1 cellular context compared by ENCODE assay signal in the genomic region with DNA sequence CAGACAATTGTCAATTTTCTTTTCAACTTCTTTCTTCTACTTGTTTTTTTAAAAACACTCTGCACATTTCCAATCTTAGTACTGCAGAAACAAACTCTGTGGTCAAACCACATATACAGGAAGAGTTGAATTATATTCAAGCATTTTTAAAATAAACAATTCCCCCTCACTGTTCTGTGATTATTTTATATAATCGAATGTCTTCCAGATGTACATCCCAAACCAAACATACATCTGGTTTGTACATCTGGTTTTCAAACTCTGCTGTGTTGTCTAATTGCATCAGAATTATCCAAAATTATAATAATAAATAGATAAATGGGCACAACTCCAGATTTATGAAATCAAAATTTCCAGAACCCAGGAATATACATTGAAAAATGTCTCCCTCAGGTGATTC.
TF ChIP-seq lines count a peak whose summit lies in the region.

No MANE protein-coding gene starts in this region.

TF ChIP-seq in SK-N-SH, 30 proteins besides CTCF, POLR2A, EP300 and RAD21 (continued from another document):
- TF ChIP-seq, protein P1, sequence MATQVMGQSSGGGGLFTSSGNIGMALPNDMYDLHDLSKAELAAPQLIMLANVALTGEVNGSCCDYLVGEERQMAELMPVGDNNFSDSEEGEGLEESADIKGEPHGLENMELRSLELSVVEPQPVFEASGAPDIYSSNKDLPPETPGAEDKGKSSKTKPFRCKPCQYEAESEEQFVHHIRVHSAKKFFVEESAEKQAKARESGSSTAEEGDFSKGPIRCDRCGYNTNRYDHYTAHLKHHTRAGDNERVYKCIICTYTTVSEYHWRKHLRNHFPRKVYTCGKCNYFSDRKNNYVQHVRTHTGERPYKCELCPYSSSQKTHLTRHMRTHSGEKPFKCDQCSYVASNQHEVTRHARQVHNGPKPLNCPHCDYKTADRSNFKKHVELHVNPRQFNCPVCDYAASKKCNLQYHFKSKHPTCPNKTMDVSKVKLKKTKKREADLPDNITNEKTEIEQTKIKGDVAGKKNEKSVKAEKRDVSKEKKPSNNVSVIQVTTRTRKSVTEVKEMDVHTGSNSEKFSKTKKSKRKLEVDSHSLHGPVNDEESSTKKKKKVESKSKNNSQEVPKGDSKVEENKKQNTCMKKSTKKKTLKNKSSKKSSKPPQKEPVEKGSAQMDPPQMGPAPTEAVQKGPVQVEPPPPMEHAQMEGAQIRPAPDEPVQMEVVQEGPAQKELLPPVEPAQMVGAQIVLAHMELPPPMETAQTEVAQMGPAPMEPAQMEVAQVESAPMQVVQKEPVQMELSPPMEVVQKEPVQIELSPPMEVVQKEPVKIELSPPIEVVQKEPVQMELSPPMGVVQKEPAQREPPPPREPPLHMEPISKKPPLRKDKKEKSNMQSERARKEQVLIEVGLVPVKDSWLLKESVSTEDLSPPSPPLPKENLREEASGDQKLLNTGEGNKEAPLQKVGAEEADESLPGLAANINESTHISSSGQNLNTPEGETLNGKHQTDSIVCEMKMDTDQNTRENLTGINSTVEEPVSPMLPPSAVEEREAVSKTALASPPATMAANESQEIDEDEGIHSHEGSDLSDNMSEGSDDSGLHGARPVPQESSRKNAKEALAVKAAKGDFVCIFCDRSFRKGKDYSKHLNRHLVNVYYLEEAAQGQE (IDR thresholded peaks at IDR 0.05; ENCODE audit: low read depth, low read length): no peak
- TF ChIP-seq NRF1 (IDR thresholded peaks at IDR 0.05; ENCODE audit: low read depth, low read length) (no peak), ELF1 (IDR thresholded peaks at IDR 0.05) (no peak), FOXM1 (IDR thresholded peaks at IDR 0.05; ENCODE audit: low read depth) (no peak), TAF1 (IDR thresholded peaks at IDR 0.05; ENCODE audit: borderline replicate concordance, low read depth, low read length) (no peak)
- TF ChIP-seq, protein P2, sequence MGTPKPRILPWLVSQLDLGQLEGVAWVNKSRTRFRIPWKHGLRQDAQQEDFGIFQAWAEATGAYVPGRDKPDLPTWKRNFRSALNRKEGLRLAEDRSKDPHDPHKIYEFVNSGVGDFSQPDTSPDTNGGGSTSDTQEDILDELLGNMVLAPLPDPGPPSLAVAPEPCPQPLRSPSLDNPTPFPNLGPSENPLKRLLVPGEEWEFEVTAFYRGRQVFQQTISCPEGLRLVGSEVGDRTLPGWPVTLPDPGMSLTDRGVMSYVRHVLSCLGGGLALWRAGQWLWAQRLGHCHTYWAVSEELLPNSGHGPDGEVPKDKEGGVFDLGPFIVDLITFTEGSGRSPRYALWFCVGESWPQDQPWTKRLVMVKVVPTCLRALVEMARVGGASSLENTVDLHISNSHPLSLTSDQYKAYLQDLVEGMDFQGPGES (IDR thresholded peaks at IDR 0.05; ENCODE audit: low read depth, low read length): no peak
TF ChIP-seq in SK-N-SH: peak in this region for 0.
